In genomic region chr1:91428182-91428798, GRCh38 we compare ENCODE assay signal across 1 cellular context.
TF ChIP-seq lines count a peak whose summit lies in the region.

No MANE protein-coding gene starts in this region.

TF ChIP-seq in SK-N-SH treated with all-trans-retinoic acid at 6 μM for 48 hours, 23 proteins besides CTCF, POLR2A, EP300 and RAD21 (continued from another document):
- TF ChIP-seq TSHZ2 (CRISPR knock-in tag; IDR thresholded peaks at IDR 0.05), result no peak
- TF ChIP-seq ZNF70 (CRISPR knock-in tag; IDR thresholded peaks at IDR 0.05), result no peak
- no peak for TF ChIP-seq BACH2 (CRISPR knock-in tag; IDR thresholded peaks at IDR 0.05; ENCODE audit: borderline replicate concordance)
- TF ChIP-seq ZFP30 (CRISPR knock-in tag; IDR thresholded peaks at IDR 0.05), result no peak
- TF ChIP-seq SNAI2 (CRISPR knock-in tag; IDR thresholded peaks at IDR 0.05), result no peak
- TF ChIP-seq ZFP3 (CRISPR knock-in tag; IDR thresholded peaks at IDR 0.05), result no peak
- TF ChIP-seq GLIS3 (CRISPR knock-in tag; IDR thresholded peaks at IDR 0.05), result no peak
- TF ChIP-seq, protein P1, sequence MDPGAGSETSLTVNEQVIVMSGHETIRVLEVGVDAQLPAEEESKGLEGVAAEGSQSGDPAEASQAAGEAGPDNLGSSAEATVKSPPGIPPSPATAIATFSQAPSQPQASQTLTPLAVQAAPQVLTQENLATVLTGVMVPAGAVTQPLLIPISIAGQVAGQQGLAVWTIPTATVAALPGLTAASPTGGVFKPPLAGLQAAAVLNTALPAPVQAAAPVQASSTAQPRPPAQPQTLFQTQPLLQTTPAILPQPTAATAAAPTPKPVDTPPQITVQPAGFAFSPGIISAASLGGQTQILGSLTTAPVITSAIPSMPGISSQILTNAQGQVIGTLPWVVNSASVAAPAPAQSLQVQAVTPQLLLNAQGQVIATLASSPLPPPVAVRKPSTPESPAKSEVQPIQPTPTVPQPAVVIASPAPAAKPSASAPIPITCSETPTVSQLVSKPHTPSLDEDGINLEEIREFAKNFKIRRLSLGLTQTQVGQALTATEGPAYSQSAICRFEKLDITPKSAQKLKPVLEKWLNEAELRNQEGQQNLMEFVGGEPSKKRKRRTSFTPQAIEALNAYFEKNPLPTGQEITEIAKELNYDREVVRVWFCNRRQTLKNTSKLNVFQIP (CRISPR knock-in tag; IDR thresholded peaks at IDR 0.05; ENCODE audit: borderline replicate concordance, low read depth), result no peak
- TF ChIP-seq CSRNP3 (CRISPR knock-in tag; IDR thresholded peaks at IDR 0.05), result no peak
